20 cellular contexts compared by ENCODE assay signal in genomic region chr3:73007992-73008712, GRCh38. TPM values are rescaled to one million over a fixed set of nuclear protein-coding genes. Genes with fewer than 3 reads are reported as not detected.
DNase-seq lines count a peak whose midpoint lies in the region; ATAC-seq and TF ChIP-seq lines count a peak whose summit lies in the region.
"Had no signal": no experiment of that assay in that cellular context is flagged by ENCODE, and none has a peak within 500 bp of the region (broad histone marks: within the 10 kb centered on the region; RNA-seq: fewer than 3 reads in every experiment).

No MANE protein-coding gene starts in this region.

- intact Hi-C loops in activated CD4-positive, alpha-beta memory T cell treated with anti-CD3 and anti-CD28 coated beads for 36 hours (cut with micrococcal nuclease): loop anchor here (1.0 kb wide), 1 partner anchor 10 kb away; no protein-coding TSS in a partner anchor
- intact Hi-C loops in transverse colon (cut with DNase I; ENCODE audit: low total_unique reads): no loop called here

- H3K4me1 ChIP-seq in neural progenitor cell (peaks cover 5% of the 10 kb centered on the region), transverse colon (peaks cover 3 to 48% (median 5%) of the 10 kb centered on the region in 4 donors)
- H3K4me1 ChIP-seq: A549, BE2C, colonic mucosa had no signal

- peak overlapping the region; percentile 9 for H3K27ac Mint-ChIP-seq in activated CD4-positive, alpha-beta memory T cell treated with anti-CD3 and anti-CD28 coated beads for 36 hours
- H3K27ac Mint-ChIP-seq in activated CD4-positive, alpha-beta memory T cell treated with anti-CD3 and anti-CD28 coated beads, Interleukin-2, amount 10 ng/mL, durations not matched to agents 7 days and 5 days: no peak overlapping the region
- H3K27ac Mint-ChIP-seq in activated naive CD8-positive, alpha-beta T cell treated with anti-CD3 and anti-CD28 coated beads for 36 hours: peak overlapping the region; percentile 50
- H3K27ac Mint-ChIP-seq in neural progenitor cell: no peak overlapping the region
- H3K27ac Mint-ChIP-seq: HFFc6 had no signal

- no peaks in the 10 kb centered on the region for H3K9me3 Mint-ChIP-seq in activated CD4-positive, alpha-beta memory T cell treated with anti-CD3 and anti-CD28 coated beads for 36 hours
- no peaks in the 10 kb centered on the region for H3K9me3 Mint-ChIP-seq in activated CD4-positive, alpha-beta memory T cell treated with anti-CD3 and anti-CD28 coated beads, Interleukin-2, amount 10 ng/mL, durations not matched to agents 7 days and 5 days
- H3K9me3 Mint-ChIP-seq in activated naive CD8-positive, alpha-beta T cell treated with anti-CD3 and anti-CD28 coated beads for 36 hours: no peaks in the 10 kb centered on the region
- H3K9me3 Mint-ChIP-seq in neural progenitor cell: peaks cover 15% of the 10 kb centered on the region
- H3K9me3 Mint-ChIP-seq: HFFc6, IgD-negative memory B cell had no signal

- H3K27me3 Mint-ChIP-seq in activated CD4-positive, alpha-beta memory T cell treated with anti-CD3 and anti-CD28 coated beads for 36 hours: no peaks in the 10 kb centered on the region
- H3K27me3 Mint-ChIP-seq in activated CD4-positive, alpha-beta memory T cell treated with anti-CD3 and anti-CD28 coated beads, Interleukin-2, amount 10 ng/mL, durations not matched to agents 7 days and 5 days: no peaks in the 10 kb centered on the region
- no peaks in the 10 kb centered on the region for H3K27me3 Mint-ChIP-seq in activated naive CD8-positive, alpha-beta T cell treated with anti-CD3 and anti-CD28 coated beads for 36 hours
- no peaks in the 10 kb centered on the region for H3K27me3 Mint-ChIP-seq in neural progenitor cell (ENCODE audit: insufficient read depth, low read depth)
- H3K27me3 Mint-ChIP-seq: IgD-negative memory B cell had no signal

- POLR2A ChIA-PET in activated CD4-positive, alpha-beta memory T cell treated with anti-CD3 and anti-CD28 coated beads for 36 hours (lab: Charles Lee): interaction anchor here (1.0 to 1.3 kb wide), 5 partner anchors 8 to 25 kb away, joined by 3 to 6 read pairs (median 3); no protein-coding TSS in a partner anchor
- POLR2A ChIA-PET in activated CD4-positive, alpha-beta memory T cell treated with anti-CD3 and anti-CD28 coated beads, Interleukin-2, amount 10 ng/mL, durations not matched to agents 7 days and 5 days (lab: Charles Lee): interaction anchor here (1.0 kb wide), 1 partner anchor 19 kb away, joined by 3 read pairs; no protein-coding TSS in a partner anchor

- H3K36me3 Mint-ChIP-seq in activated CD4-positive, alpha-beta memory T cell treated with anti-CD3 and anti-CD28 coated beads for 36 hours: peaks cover 68% of the 10 kb centered on the region
- H3K36me3 Mint-ChIP-seq in activated CD4-positive, alpha-beta memory T cell treated with anti-CD3 and anti-CD28 coated beads, Interleukin-2, amount 10 ng/mL, durations not matched to agents 7 days and 5 days (ENCODE audit: low read depth): peaks cover 71% of the 10 kb centered on the region
- peaks cover 76% of the 10 kb centered on the region for H3K36me3 Mint-ChIP-seq in activated naive CD8-positive, alpha-beta T cell treated with anti-CD3 and anti-CD28 coated beads for 36 hours
- H3K36me3 Mint-ChIP-seq in neural progenitor cell: peaks cover 74% of the 10 kb centered on the region

- H3K27me3 ChIP-seq in neural progenitor cell (no peaks in the 10 kb centered on the region), transverse colon (no peaks in the 10 kb centered on the region)
- H3K27me3 ChIP-seq: BE2C, brain microvascular endothelial cell, colonic mucosa had no signal

- ATAC-seq in HG02870 (IDR thresholded peaks at IDR 0.05; ENCODE audit: unreplicated experiment): no peak
- ATAC-seq: A549, right cardiac atrium, SK-N-SH treated with all-trans-retinoic acid at 6 μM for 48 hours had no signal

- in situ Hi-C loops in transverse colon (cut with MboI; ENCODE audit: low pct_ligation_motif_present in 1 of 4, low pct_unique_long_range_greater_than_20kb in 1 of 4, low sequenced_read_pairs in 3 of 4): no loop called here

- peaks cover 100% of the 10 kb centered on the region for H4K20me1 ChIP-seq in neural progenitor cell (ENCODE audit: low read depth)

- H3K79me2 ChIP-seq in neural progenitor cell (ENCODE audit: low read depth): no peaks in the 10 kb centered on the region

- H3K36me3 ChIP-seq in neural progenitor cell (peaks cover 10% of the 10 kb centered on the region), transverse colon (peaks cover 0 to 22% (median 6%) of the 10 kb centered on the region in 4 donors)
- H3K36me3 ChIP-seq: colonic mucosa had no signal

- peak overlapping the region; percentile 21 for H3K4me2 ChIP-seq in neural progenitor cell
- H3K4me2 ChIP-seq: A549 had no signal

- TF ChIP-seq CTCF in neural progenitor cell (IDR thresholded peaks at IDR 0.05): no peak
- TF ChIP-seq CTCF in transverse colon (IDR thresholded peaks at IDR 0.05): no peak

- H3K9ac ChIP-seq in neural progenitor cell: no peak overlapping the region

- no peak for DNase-seq in activated CD4-positive, alpha-beta memory T cell treated with anti-CD3 and anti-CD28 coated beads for 36 hours
- DNase-seq in activated CD4-positive, alpha-beta memory T cell treated with anti-CD3 and anti-CD28 coated beads, Interleukin-2, amount 10 ng/mL, durations not matched to agents 7 days and 5 days: no peak
- DNase-seq in HCEC 1CT (peak; percentile 13), neural progenitor cell (ENCODE audit: low spot score) (no peak), hepatic stellate cell (ENCODE audit: low spot score) (no peak), transverse colon (no peak)
- DNase-seq in activated naive CD8-positive, alpha-beta T cell treated with anti-CD3 and anti-CD28 coated beads for 36 hours: no peak
- DNase-seq: activated CD4-positive, alpha-beta T cell treated with anti-CD3 and anti-CD28 coated beads, Interleukin-2, amount 50 U/mL, for 1 hour; BE2C; brain microvascular endothelial cell; colonic mucosa; HFFc6; MM.1S; NCI-H1436; NCI-H524; right cardiac atrium had no signal

- CTCF ChIA-PET in activated CD4-positive, alpha-beta memory T cell treated with anti-CD3 and anti-CD28 coated beads for 36 hours (lab: Charles Lee): interaction anchor here (0.7 to 2.0 kb wide), 4 partner anchors 10 to 48 kb away, joined by 3 to 5 read pairs (median 3); no protein-coding TSS in a partner anchor
- CTCF ChIA-PET in activated CD4-positive, alpha-beta memory T cell treated with anti-CD3 and anti-CD28 coated beads, Interleukin-2, amount 10 ng/mL, durations not matched to agents 7 days and 5 days (lab: Charles Lee): interaction anchor here (1.0 to 2.3 kb wide), 3 partner anchors 8 to 49 kb away, joined by 3 to 8 read pairs (median 4); no protein-coding TSS in a partner anchor

- peaks cover 6% of the 10 kb centered on the region for H3F3A ChIP-seq in neural progenitor cell (ENCODE audit: low read depth)

- no peak overlapping the region for H3K27ac ChIP-seq in neural progenitor cell
- H3K27ac ChIP-seq in transverse colon: no peak overlapping the region
- H3K27ac ChIP-seq: A549, brain microvascular endothelial cell, colonic mucosa had no signal

- no peak for TF ChIP-seq POLR2A in transverse colon (IDR thresholded peaks at IDR 0.05)

- H3K4me1 Mint-ChIP-seq in activated CD4-positive, alpha-beta memory T cell treated with anti-CD3 and anti-CD28 coated beads for 36 hours (ENCODE audit: low read depth): peaks cover 83% of the 10 kb centered on the region
- H3K4me1 Mint-ChIP-seq in activated CD4-positive, alpha-beta memory T cell treated with anti-CD3 and anti-CD28 coated beads, Interleukin-2, amount 10 ng/mL, durations not matched to agents 7 days and 5 days: peaks cover 61% of the 10 kb centered on the region
- H3K4me1 Mint-ChIP-seq in activated naive CD8-positive, alpha-beta T cell treated with anti-CD3 and anti-CD28 coated beads for 36 hours: peaks cover 66% of the 10 kb centered on the region
- peaks cover 6% of the 10 kb centered on the region for H3K4me1 Mint-ChIP-seq in neural progenitor cell

- WGBS in transverse colon (ENCODE audit: low coverage in 1 of 2), 2 donors: 44 to 53% methylated on average over 6 of the region's 6 CpGs

- no peak overlapping the region for H3K4me3 Mint-ChIP-seq in activated CD4-positive, alpha-beta memory T cell treated with anti-CD3 and anti-CD28 coated beads for 36 hours
- no peak overlapping the region for H3K4me3 Mint-ChIP-seq in activated CD4-positive, alpha-beta memory T cell treated with anti-CD3 and anti-CD28 coated beads, Interleukin-2, amount 10 ng/mL, durations not matched to agents 7 days and 5 days
- H3K4me3 Mint-ChIP-seq in activated naive CD8-positive, alpha-beta T cell treated with anti-CD3 and anti-CD28 coated beads for 36 hours: no peak overlapping the region
- H3K4me3 Mint-ChIP-seq in neural progenitor cell: no peak overlapping the region
- H3K4me3 Mint-ChIP-seq: HFFc6 had no signal

- H2AFZ ChIP-seq in neural progenitor cell (replicated peaks): no peak overlapping the region

- TF ChIP-seq EP300 in transverse colon (IDR thresholded peaks at IDR 0.05; ENCODE audit: low read depth): no peak

- H3K9me3 ChIP-seq in neural progenitor cell (ENCODE audit: low read depth) (no peaks in the 10 kb centered on the region), transverse colon (no peaks in the 10 kb centered on the region)
- H3K9me3 ChIP-seq: A549, BE2C, colonic mucosa had no signal

- H3K4me3 ChIP-seq in neural progenitor cell: no peak overlapping the region
- no peak overlapping the region for H3K4me3 ChIP-seq in transverse colon
- H3K4me3 ChIP-seq: A549, colonic mucosa had no signal

RNA-seq across cellular contexts. Expression of gene PPP4R2, which starts 11.5 kb away (rescaled TPM):
- total RNA-seq in activated CD4-positive, alpha-beta memory T cell treated with anti-CD3 and anti-CD28 coated beads for 36 hours: 100 to 1,000 TPM; 107 to 108 TPM
- total RNA-seq in activated CD4-positive, alpha-beta memory T cell treated with anti-CD3 and anti-CD28 coated beads, Interleukin-2, amount 10 ng/mL, durations not matched to agents 7 days and 5 days: 100 to 1,000 TPM; 105 to 106 TPM
- total RNA-seq in activated naive CD8-positive, alpha-beta T cell treated with anti-CD3 and anti-CD28 coated beads for 36 hours: 100 to 1,000 TPM in 1 of 2 experiments, 10 to 100 TPM in 1; 99.3 to 102 TPM
- total RNA-seq in neural progenitor cell (ENCODE audit: low replicate concordance): 89.2 and 143 TPM in 2 replicates
- total RNA-seq in transverse colon: 10 to 100 TPM; 14.5 to 55.6 (median 36.9) TPM

RNA-seq across cellular contexts. Expression of gene EBLN2, which starts 53.3 kb away (rescaled TPM):
- 1 to 10 TPM; 5.5 to 6.0 TPM for total RNA-seq in activated CD4-positive, alpha-beta memory T cell treated with anti-CD3 and anti-CD28 coated beads for 36 hours
- total RNA-seq in activated CD4-positive, alpha-beta memory T cell treated with anti-CD3 and anti-CD28 coated beads, Interleukin-2, amount 10 ng/mL, durations not matched to agents 7 days and 5 days: 1 to 10 TPM; 6.3 to 7.1 TPM
- total RNA-seq in activated naive CD8-positive, alpha-beta T cell treated with anti-CD3 and anti-CD28 coated beads for 36 hours: 1 to 10 TPM; 3.5 to 3.6 TPM
- 11.6 and 15.3 TPM in 2 replicates for total RNA-seq in neural progenitor cell (ENCODE audit: low replicate concordance)
- total RNA-seq in transverse colon: 10 to 100 TPM in 3 of 4 donors, 1 to 10 TPM in 1; 4.5 to 19.4 (median 13.7) TPM

Comparison
In these comparisons a context has a peak if more than half of its experiments do, and no peak if none do; other contexts are left out.
1. H3K27ac Mint-ChIP-seq: peak in activated CD4-positive, alpha-beta memory T cell treated with anti-CD3 and anti-CD28 coated beads for 36 hours (single experiment) and activated naive CD8-positive, alpha-beta T cell treated with anti-CD3 and anti-CD28 coated beads for 36 hours (single experiment); none in activated CD4-positive, alpha-beta memory T cell treated with anti-CD3 and anti-CD28 coated beads, Interleukin-2, amount 10 ng/mL, durations not matched to agents 7 days and 5 days (single experiment) and neural progenitor cell (single experiment).